Comparison of ENCODE assay signal across 25 cellular contexts in the genomic region with DNA sequence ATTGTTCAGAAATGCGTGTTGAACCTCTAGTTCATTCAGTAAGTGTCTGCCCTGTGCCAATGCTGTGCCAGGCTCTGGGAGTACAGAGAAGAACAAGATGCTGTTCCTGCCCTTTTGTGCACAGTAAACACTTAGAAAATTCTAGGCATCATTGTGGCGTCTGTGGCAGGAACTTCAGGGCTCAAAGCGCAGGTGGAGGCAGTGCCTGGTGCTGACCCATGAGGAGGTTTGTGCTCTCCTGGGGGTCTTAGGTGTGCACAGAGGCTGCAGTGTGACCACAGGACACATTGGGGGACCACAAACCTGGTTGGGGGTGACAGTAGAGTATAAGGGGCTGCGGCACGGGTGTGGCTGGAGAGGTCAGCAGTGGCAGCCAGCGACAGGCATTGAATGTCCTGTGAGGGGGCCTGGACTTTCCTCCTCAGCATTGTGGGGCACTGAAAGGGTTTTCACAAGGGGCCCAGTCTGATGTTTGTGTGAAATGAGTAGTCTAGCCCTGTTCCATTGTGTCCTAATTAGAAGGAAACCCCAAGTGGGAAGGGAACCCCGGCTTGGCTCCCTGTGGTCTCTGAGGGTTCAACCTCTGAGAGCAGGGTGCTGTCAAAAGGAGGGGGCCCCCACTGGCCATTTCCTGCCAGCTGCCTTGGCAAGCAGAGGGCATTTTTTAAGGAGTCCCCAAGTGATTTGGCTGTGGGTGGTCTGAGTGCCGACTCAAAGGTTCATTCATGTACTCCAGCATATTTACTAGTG. TPM values are rescaled to one million over a fixed set of nuclear protein-coding genes. Genes with fewer than 3 reads are reported as not detected.
DNase-seq lines count a peak whose midpoint lies in the region; ATAC-seq and TF ChIP-seq lines count a peak whose summit lies in the region.
"Had no signal": no experiment of that assay in that cellular context is flagged by ENCODE, and none has a peak within 500 bp of the region (broad histone marks: within the 10 kb centered on the region; RNA-seq: fewer than 3 reads in every experiment).

No MANE protein-coding gene starts in this region.

- H3K36me3 ChIP-seq in IMR-90 (ENCODE audit: control insufficient read depth, insufficient read depth, low read length): peaks cover 2% of the 10 kb centered on the region; the same call in 1 of the 2 replicates
- peaks cover 12% of the 10 kb centered on the region for H3K36me3 ChIP-seq in left ventricle myocardium inferior
- peaks cover 0 to 4% (median under 1%) of the 10 kb centered on the region in 4 donors for H3K36me3 ChIP-seq in sigmoid colon
- H3K36me3 ChIP-seq: transverse colon had no signal

- H2AFZ ChIP-seq in IMR-90 (replicated peaks; ENCODE audit: low read length, poor library complexity): no peak overlapping the region

- no peak for TF ChIP-seq EP300 in sigmoid colon (IDR thresholded peaks at IDR 0.05)

- H2BK120ac ChIP-seq in IMR-90 (ENCODE audit: low read depth, low read length): no peak overlapping the region

- POLR2A ChIA-PET in IMR-90 (lab: Charles Lee; ENCODE audit: unreplicated experiment): no interaction called here

- no peak overlapping the region for H3K4me3 Mint-ChIP-seq in CD14-positive monocyte
- H3K4me3 Mint-ChIP-seq: CD8-positive, alpha-beta memory T cell; T-helper 2 cell treated with Interferon-gamma antibody and Interleukin-4, amounts not matched to agents 5 μg/mL and 100 μg/mL, for 36 hours had no signal

- no TSS peak for BruUV-seq in IMR-90 (replicated peaks; lab: Mats Ljungman, UMichigan)

- in situ Hi-C loops in IMR-90 (cut with MboI; ENCODE audit: low sequenced_read_pairs): no loop called here

- no peak for TF ChIP-seq CTCF in CD14-positive monocyte (IDR thresholded peaks at IDR 0.05)
- TF ChIP-seq CTCF in IMR-90 (conservative IDR thresholded peaks at IDR 0.05; ENCODE audit: low read depth, low read length): no peak
- no peak for TF ChIP-seq CTCF in left ventricle myocardium inferior (IDR thresholded peaks at IDR 0.05; ENCODE audit: borderline replicate concordance)
- no peak for TF ChIP-seq CTCF in sigmoid colon (IDR thresholded peaks at IDR 0.05)

- peaks cover 10 to 36% of the 10 kb centered on the region in 2 experiments for H3K79me1 ChIP-seq in IMR-90 (ENCODE audit: low read depth in 1 of 2, low read length in 2 of 2)

- H3K9me3 ChIP-seq in IMR-90 (ENCODE audit: control insufficient read depth, insufficient read depth, low read length): no peaks in the 10 kb centered on the region
- no peaks in the 10 kb centered on the region for H3K9me3 ChIP-seq in left ventricle myocardium inferior (replicated peaks)
- no peaks in the 10 kb centered on the region for H3K9me3 ChIP-seq in sigmoid colon
- H3K9me3 ChIP-seq: transverse colon had no signal

- dilution Hi-C loops in IMR-90 (cut with HindIII; ENCODE audit: low sequenced_read_pairs, unreplicated experiment): no loop called here

- H3K27ac ChIP-seq in IMR-90 (ENCODE audit: insufficient read depth, low read length) (no peak overlapping the region), left ventricle myocardium inferior (replicated peaks) (peak overlapping the region; percentile 92), sigmoid colon (no peak overlapping the region)
- H3K27ac ChIP-seq: transverse colon, VCaP had no signal

- H3K4ac ChIP-seq in IMR-90 (ENCODE audit: low read depth, low read length): no peak overlapping the region

- CTCF ChIA-PET in IMR-90 (lab: Yijun Ruan, JAX): no interaction called here

- no peak overlapping the region for H2BK5ac ChIP-seq in IMR-90 (ENCODE audit: low read depth, low read length, poor library complexity, severe bottlenecking)

- no peak for TF ChIP-seq POLR2A in IMR-90 (IDR thresholded peaks at IDR 0.05; ENCODE audit: low read depth, low read length)
- no peak for TF ChIP-seq POLR2A in sigmoid colon (IDR thresholded peaks at IDR 0.05)

- no peak overlapping the region for H2BK15ac ChIP-seq in IMR-90 (ENCODE audit: low read depth, low read length)

- H3K23ac ChIP-seq in IMR-90 (ENCODE audit: low read depth, low read length): no peak overlapping the region

- DNase-seq in CD14-positive monocyte (ENCODE audit: low spot score) (no peak), IMR-90 (no peak), left ventricle myocardium inferior (no peak), sigmoid colon (peak; percentile 56), MV-4-11 (lab: John Stamatoyannopoulos, UW) (no peak)
- no peak for DNase-seq in stimulated activated CD4-positive, alpha-beta T cell treated with anti-CD3 and anti-CD28 coated beads, Interleukin-4, amount 100 ng/mL, for 1 hour
- DNase-seq: activated CD4-positive, alpha-beta T cell treated with anti-CD3 and anti-CD28 coated beads, Interleukin-2, amount 50 U/mL, for 1 hour; activated CD8-positive, alpha-beta memory T cell treated with anti-CD3 and anti-CD28 coated beads, Interleukin-2, amount 50 U/mL, for 4 hours; activated gamma-delta T cell treated with Interleukin-2 at 50 U/mL for 16 hours; CD8-positive, alpha-beta memory T cell; dermis blood vessel endothelial cell; kidney; mammary epithelial cell; NCI-H2081; NCI-H345; stimulated activated naive CD4-positive, alpha-beta T cell treated with Interleukin-2 at 50 U/mL for 16 hours; transverse colon had no signal

- no peak overlapping the region for H3K14ac ChIP-seq in IMR-90 (replicated peaks; ENCODE audit: low read depth, low read length)

- H3K36me3 Mint-ChIP-seq in CD14-positive monocyte: peaks cover 2 to 8% of the 10 kb centered on the region in 2 donors
- H3K36me3 Mint-ChIP-seq: CD8-positive, alpha-beta memory T cell had no signal

- peaks cover 13% of the 10 kb centered on the region for H4K20me1 ChIP-seq in IMR-90 (ENCODE audit: insufficient read depth, low read length)

- no peak for ATAC-seq in IMR-90 (ENCODE audit: low read depth)
- ATAC-seq in GM18502 (IDR thresholded peaks at IDR 0.05; ENCODE audit: poor library complexity, unreplicated experiment): no peak

- H3K4me1 Mint-ChIP-seq in CD14-positive monocyte: peaks cover 51% of the 10 kb centered on the region
- H3K4me1 Mint-ChIP-seq: CD8-positive, alpha-beta memory T cell had no signal

- H3K4me3 ChIP-seq in IMR-90 (ENCODE audit: insufficient read depth, low read depth, low read length) (no peak overlapping the region), left ventricle myocardium inferior (no peak overlapping the region), sigmoid colon (no peak overlapping the region)
- H3K4me3 ChIP-seq: transverse colon had no signal

- H3K9me1 ChIP-seq in IMR-90 (ENCODE audit: insufficient read depth, low read length): peaks cover 17% of the 10 kb centered on the region

- no peak overlapping the region for H2BK20ac ChIP-seq in IMR-90 (ENCODE audit: low read depth, low read length)

- peak overlapping the region; percentile 13 for H2AK9ac ChIP-seq in IMR-90 (replicated peaks; ENCODE audit: low read depth, low read length, poor library complexity)

- no peak overlapping the region for H4K8ac ChIP-seq in IMR-90 (ENCODE audit: low read depth in 2 of 2, low read length in 2 of 2)

- no peaks in the 10 kb centered on the region for H3K4me1 ChIP-seq in IMR-90 (ENCODE audit: control insufficient read depth, insufficient read depth, low read length)
- H3K4me1 ChIP-seq in left ventricle myocardium inferior: peaks cover 97% of the 10 kb centered on the region
- H3K4me1 ChIP-seq in sigmoid colon: peaks cover 0 to 37% (median 6%) of the 10 kb centered on the region in 4 donors
- H3K4me1 ChIP-seq: transverse colon had no signal

- H3K18ac ChIP-seq in IMR-90 (ENCODE audit: low read depth, low read length): no peak overlapping the region

- H3K27ac Mint-ChIP-seq in CD14-positive monocyte: peak overlapping the region in 6 of 7 donors; percentile 25 to 83 (median 55)
- H3K27ac Mint-ChIP-seq: CD8-positive, alpha-beta memory T cell; T-helper 2 cell treated with Interferon-gamma antibody and Interleukin-4, amounts not matched to agents 5 μg/mL and 100 μg/mL, for 36 hours had no signal

- no peak overlapping the region for H4K91ac ChIP-seq in IMR-90 (ENCODE audit: insufficient read depth, low read depth, low read length)

- no peak overlapping the region for H2AK5ac ChIP-seq in IMR-90 (ENCODE audit: low read depth, low read length)

- H3K9me3 Mint-ChIP-seq in CD14-positive monocyte: peaks cover 0 to 6% (median 3%) of the 10 kb centered on the region in 7 donors
- H3K9me3 Mint-ChIP-seq: T-helper 2 cell treated with Interferon-gamma antibody and Interleukin-4, amounts not matched to agents 5 μg/mL and 100 μg/mL, for 36 hours had no signal

- intact Hi-C loops in CD14-positive monocyte (cut with micrococcal nuclease): no loop called here
- intact Hi-C loops in IMR-90 (cut with micrococcal nuclease): no loop called here
- intact Hi-C loops in left ventricle myocardium inferior (cut with micrococcal nuclease): no loop called here
- intact Hi-C loops in sigmoid colon (cut with DNase I): no loop called here

- H4K5ac ChIP-seq in IMR-90 (ENCODE audit: low read depth, low read length): no peak overlapping the region

- 70% methylated on average over 2 of the region's 8 CpGs; no CpG with 5 or more reads in 1 of the 2 experiments for WGBS in IMR-90 (ENCODE audit: extremely low coverage in 2 of 2, insufficient read length in 1 of 2), 2 experiments
- 80 to 82% methylated on average over 8 of the region's 8 CpGs for WGBS in sigmoid colon, 2 donors

- no peak overlapping the region for H3K9ac ChIP-seq in IMR-90 (ENCODE audit: low read depth, low read length)

- no peaks in the 10 kb centered on the region for H3K27me3 ChIP-seq in IMR-90 (ENCODE audit: control insufficient read depth, insufficient read depth, low read length)
- no peaks in the 10 kb centered on the region for H3K27me3 ChIP-seq in left ventricle myocardium inferior (ENCODE audit: low read depth)
- no peaks in the 10 kb centered on the region for H3K27me3 ChIP-seq in sigmoid colon
- H3K27me3 ChIP-seq: transverse colon had no signal

- H3K27me3 Mint-ChIP-seq in CD14-positive monocyte (ENCODE audit: low read depth in 3 of 3): peaks cover 0 to 8% (median 4%) of the 10 kb centered on the region in 3 donors

- no peak overlapping the region for H3K56ac ChIP-seq in IMR-90 (ENCODE audit: extremely low read depth, insufficient read depth, low read length)

- TF ChIP-seq RAD21 in IMR-90 (IDR thresholded peaks at IDR 0.05; ENCODE audit: low read length): no peak

- no peak overlapping the region for H3K4me2 ChIP-seq in IMR-90 (ENCODE audit: low read depth, low read length)

RNA-seq across cellular contexts. Expression of a gene that starts 20.9 kb away (rescaled TPM):
- polyA plus RNA-seq in CD14-positive monocyte: 1 to 10 TPM; 6.2 to 8.3 TPM
- 56.1 and 59.3 TPM in 2 replicates for total RNA-seq in IMR-90 (2012; rRNA removed)
- 48.1 and 60.6 TPM in 2 replicates for polyA plus RNA-seq in IMR-90 (2012; rRNA removed)
- 24.1 and 33.7 TPM in 2 replicates for polyA plus RNA-seq in IMR-90 (2012; cell fraction: cytosol; rRNA removed)
- polyA plus RNA-seq in IMR-90 (2012; cell fraction: nucleus; rRNA removed; ENCODE audit: low replicate concordance): 22.7 and 38.2 TPM in 2 replicates
- total RNA-seq in left ventricle myocardium inferior: 349 TPM
- 10 to 100 TPM; 24.4 to 36.8 (median 30.0) TPM for total RNA-seq in sigmoid colon
- 10 to 100 TPM in 1 of 3 donors, 1 to 10 TPM in 2; 3.5 to 14.8 (median 7.2) TPM for polyA plus RNA-seq in sigmoid colon
- total RNA-seq: OCI-LY7 had no signal

RNA-seq across cellular contexts. Expression of a gene that starts 39.7 kb away (rescaled TPM):
- polyA plus RNA-seq in CD14-positive monocyte: not detected
- total RNA-seq in IMR-90 (2012; rRNA removed): not detected in 2 replicates
- polyA plus RNA-seq in IMR-90 (2012; rRNA removed): not detected in 2 replicates
- polyA plus RNA-seq in IMR-90 (2012; cell fraction: cytosol; rRNA removed): not detected in 2 replicates
- polyA plus RNA-seq in IMR-90 (2012; cell fraction: nucleus; rRNA removed; ENCODE audit: low replicate concordance): 0.03 TPM in 1 of 2 replicates, not detected in the other
- total RNA-seq in left ventricle myocardium inferior: not detected
- total RNA-seq in sigmoid colon: not detected
- polyA plus RNA-seq in sigmoid colon: under 1 TPM in 1 of 3 donors, not detected in 2; 0.23 TPM
- total RNA-seq: bronchial epithelial cell; CD8-positive, alpha-beta memory T cell; dermis blood vessel endothelial cell; G401; glomerular endothelial cell; M059J; OCI-LY7; transverse colon had no signal
- polyA plus RNA-seq: mammary epithelial cell had no signal
